ENCODE assay signal across 1 cellular context in genomic region chr2:42410732-42411514, GRCh38.
TF ChIP-seq lines count a peak whose summit lies in the region.

No MANE protein-coding gene starts in this region.

TF ChIP-seq in HepG2, 621 proteins besides CTCF, POLR2A, EP300 and RAD21:
- TF ChIP-seq PAXIP1 (CRISPR knock-in tag; conservative IDR thresholded peaks at IDR 0.05) = no peak
- no peak for TF ChIP-seq BRF2 (CRISPR knock-in tag; IDR thresholded peaks at IDR 0.05)
- TF ChIP-seq ZNF749 (CRISPR knock-in tag; IDR thresholded peaks at IDR 0.05; ENCODE audit: borderline replicate concordance) = no peak
- no peak for TF ChIP-seq NFYB (CRISPR knock-in tag; IDR thresholded peaks at IDR 0.05)
- TF ChIP-seq HNRNPLL (IDR thresholded peaks at IDR 0.05; ENCODE audit: low read depth, low read length, poor library complexity, severe bottlenecking) = no peak
- TF ChIP-seq MAFK (conservative IDR thresholded peaks at IDR 0.05 in 1 of 2, IDR thresholded peaks at IDR 0.05 in 1 of 2; ENCODE audit: low read length in 2 of 2) = peak; percentile 78 to 90
- no peak for TF ChIP-seq XBP1 (CRISPR knock-in tag; IDR thresholded peaks at IDR 0.05)
- TF ChIP-seq ZNF446 (CRISPR knock-in tag; IDR thresholded peaks at IDR 0.05) = no peak
- TF ChIP-seq ATM (IDR thresholded peaks at IDR 0.05; ENCODE audit: borderline replicate concordance) = no peak
- TF ChIP-seq MAFF (IDR thresholded peaks at IDR 0.05; ENCODE audit: low read depth, low read length) = peak; percentile 86
- no peak for TF ChIP-seq ZNF282 (IDR thresholded peaks at IDR 0.05; ENCODE audit: partially characterized antibody)
- TF ChIP-seq PHF5A (CRISPR knock-in tag; IDR thresholded peaks at IDR 0.05; ENCODE audit: low read depth, unreplicated experiment) = no peak
- TF ChIP-seq FIP1L1 (IDR thresholded peaks at IDR 0.05; ENCODE audit: borderline replicate concordance, insufficient read depth, low read depth, low read length) = no peak
